13 cellular contexts compared by ENCODE assay signal in genomic region chr3:87740894-87741293, GRCh38. TPM values are rescaled to one million over a fixed set of nuclear protein-coding genes. Genes with fewer than 3 reads are reported as not detected.
"Had no signal": no experiment of that assay in that cellular context is flagged by ENCODE, and none has a peak within 500 bp of the region (broad histone marks: within the 10 kb centered on the region; RNA-seq: fewer than 3 reads in every experiment).

No MANE protein-coding gene starts in this region.

RNA-seq across cellular contexts. Expression of gene HTR1F, which starts 51.6 kb away (rescaled TPM):
- total RNA-seq: dermis blood vessel endothelial cell; endothelial cell of umbilical vein; fibroblast of lung; foreskin keratinocyte; hepatocyte; kidney epithelial cell; left lobe of liver; mammary epithelial cell; mesothelial cell of epicardium; myocyte; naive thymus-derived CD8-positive, alpha-beta T cell had no signal
- polyA plus RNA-seq: endothelial cell of umbilical vein; foreskin keratinocyte; hepatocyte; keratinocyte; liver; mammary epithelial cell; naive thymus-derived CD8-positive, alpha-beta T cell had no signal
